Comparison of ENCODE assay signal across 13 cellular contexts in genomic region chr4:162016991-162017390, GRCh38.
DNase-seq lines count a peak whose midpoint lies in the region.
"Had no signal": no experiment of that assay in that cellular context is flagged by ENCODE, and none has a peak within 500 bp of the region (broad histone marks: within the 10 kb centered on the region; RNA-seq: fewer than 3 reads in every experiment).

No MANE protein-coding gene starts in this region.

- peak; percentile 1 for DNase-seq in NCI-H82 (lab: John Stamatoyannopoulos, UW)
- no peak for DNase-seq in NCI-H82 treated with DMSO at 0.1 percent for 48 hours (lab: John Stamatoyannopoulos, UW; ENCODE audit: unreplicated experiment)
- DNase-seq in NCI-H69 (lab: John Stamatoyannopoulos, UW), result peak; percentile 10
- DNase-seq in cerebellum (ENCODE audit: low spot score), result peak; percentile 28
- no peak for DNase-seq in activated effector memory CD4-positive, alpha-beta T cell treated with Interleukin-2 at 50 U/mL for 16 hours
- no peak for DNase-seq in SHP77 (lab: John Stamatoyannopoulos, UW)
- DNase-seq: Caco-2; CD4-positive, CD25-positive, alpha-beta regulatory T cell; CD8-positive, alpha-beta T cell; DMS153; DND-41; GDM1; H9 had no signal

Comparison
In these comparisons a context has a peak if more than half of its experiments do, and no peak if none do; other contexts are left out.
1. DNase-seq: peak in NCI-H82 (single experiment), NCI-H69 (single experiment) and cerebellum (single experiment); none in NCI-H82 treated with DMSO at 0.1 percent for 48 hours (single experiment), activated effector memory CD4-positive, alpha-beta T cell treated with Interleukin-2 at 50 U/mL for 16 hours (single experiment) and SHP77 (0 of 2).